In the genomic region with DNA sequence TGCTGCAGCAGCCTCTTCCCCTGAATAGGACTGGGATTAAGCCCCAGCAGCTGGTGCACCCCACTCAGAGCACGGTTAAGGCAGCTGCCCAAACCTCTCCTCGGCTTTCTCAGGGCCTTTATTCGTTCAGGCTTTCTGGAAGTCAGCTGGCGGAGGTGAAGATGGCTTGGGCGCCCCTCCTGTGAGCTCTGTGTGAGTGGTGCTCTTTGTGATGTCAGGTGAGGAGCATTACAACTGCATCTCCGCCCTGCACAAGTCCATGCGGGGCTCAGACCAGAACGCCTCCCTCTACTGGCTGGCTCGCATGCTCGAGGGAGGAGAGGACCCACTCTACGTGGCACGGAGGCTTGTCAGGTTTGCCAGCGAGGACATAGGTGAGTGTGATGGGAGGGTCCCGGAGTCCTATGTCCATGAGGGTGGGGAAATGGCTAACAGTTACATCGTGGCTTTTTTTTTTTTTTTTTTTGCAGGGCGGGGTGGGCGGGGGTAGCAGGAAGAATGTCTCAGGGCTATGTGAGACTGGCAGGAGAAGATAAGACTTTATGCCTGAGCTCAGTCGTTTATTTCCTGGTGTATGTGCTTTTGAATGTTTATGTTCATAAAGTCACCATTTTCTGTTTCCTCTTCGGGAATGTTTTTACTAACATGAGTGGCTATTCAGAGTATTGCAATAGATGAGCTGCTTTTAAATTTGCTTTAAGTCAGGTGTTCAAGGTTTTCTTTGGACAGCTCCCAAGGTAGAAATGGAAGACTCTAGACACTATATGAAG, we compare ENCODE assay signal across 14 cellular contexts. TPM values are rescaled to one million over a fixed set of nuclear protein-coding genes. Genes with fewer than 3 reads are reported as not detected.
A peak's percentile ranks its signal among the peaks of the same experiment; 100 is the strongest.
DNase-seq lines count a peak whose midpoint lies in the region; ATAC-seq and TF ChIP-seq lines count a peak whose summit lies in the region.
"Had no signal": no experiment of that assay in that cellular context is flagged by ENCODE, and none has a peak within 500 bp of the region (broad histone marks: within the 10 kb centered on the region; RNA-seq: fewer than 3 reads in every experiment).

No MANE protein-coding gene starts in this region.

- H3K27ac ChIP-seq in WERI-Rb-1 (peak overlapping the region; percentile 45), gastroesophageal sphincter (no peak overlapping the region)
- H3K27ac ChIP-seq: 22Rv1, tibial artery had no signal

- TF ChIP-seq EP300 in gastroesophageal sphincter (IDR thresholded peaks at IDR 0.05) = no peak

- WGBS in gastroesophageal sphincter (ENCODE audit: low coverage in 1 of 2), 2 donors = 41 to 87% methylated on average over 8 to 9 of the region's 19 CpGs

- no peak for ATAC-seq in gastroesophageal sphincter

- H3K27me3 ChIP-seq in WERI-Rb-1 (ENCODE audit: insufficient read depth, low read depth, severe bottlenecking) (no peaks in the 10 kb centered on the region), gastroesophageal sphincter (no peaks in the 10 kb centered on the region)
- H3K27me3 ChIP-seq: tibial artery had no signal

- TF ChIP-seq CTCF in WERI-Rb-1 (IDR thresholded peaks at IDR 0.05; ENCODE audit: low read depth, low read length) (peak; percentile 59), gastroesophageal sphincter (IDR thresholded peaks at IDR 0.05) (no peak)

- H3K9me3 ChIP-seq in WERI-Rb-1 (ENCODE audit: severe bottlenecking) = no peaks in the 10 kb centered on the region
- no peaks in the 10 kb centered on the region for H3K9me3 ChIP-seq in gastroesophageal sphincter
- H3K9me3 ChIP-seq: tibial artery had no signal

- H3K4me1 ChIP-seq in gastroesophageal sphincter = peaks cover 0 to 4% (median 0%) of the 10 kb centered on the region in 3 donors

- H3K36me3 ChIP-seq in WERI-Rb-1 = peaks cover 61% of the 10 kb centered on the region
- H3K36me3 ChIP-seq in gastroesophageal sphincter = peaks cover 0 to 82% of the 10 kb centered on the region in 2 donors

- peak; percentile 15 for DNase-seq in NCI-H1694 treated with DMSO at 0.1 percent for 48 hours (lab: John Stamatoyannopoulos, UW)
- DNase-seq in NCI-H1694 (lab: John Stamatoyannopoulos, UW) = no peak
- peak; percentile 60 for DNase-seq in WERI-Rb-1
- peak; percentile 25 for DNase-seq in iPS DF 19.7 (ENCODE audit: low read depth, low spot score)
- DNase-seq in skeletal muscle cell (ENCODE audit: low read depth) = no peak
- no peak for DNase-seq in NCI-H2107 (lab: John Stamatoyannopoulos, UW)
- DNase-seq in H4 (ENCODE audit: low spot score) = no peak
- DNase-seq: activated CD4-positive, alpha-beta T cell treated with anti-CD3 and anti-CD28 coated beads, Interleukin-2, amount 50 U/mL, for 1 hour; NCI-H345; occipital lobe; Right ventricle myocardium superior; tibial artery had no signal

- TF ChIP-seq POLR2A in gastroesophageal sphincter (IDR thresholded peaks at IDR 0.05) = no peak

- H3K4me3 ChIP-seq in WERI-Rb-1 (ENCODE audit: low read depth, low read length) (no peak overlapping the region), skeletal muscle cell (ENCODE audit: low read depth, low read length) (peak overlapping the region; percentile 3), gastroesophageal sphincter (no peak overlapping the region)
- H3K4me3 ChIP-seq: tibial artery had no signal

RNA-seq across cellular contexts. Expression of a gene that starts 18.2 kb away (rescaled TPM):
- 10 to 100 TPM; 48.1 to 66.1 (median 57.1) TPM for total RNA-seq in gastroesophageal sphincter
- 63.4 and 69.0 TPM in 2 replicates for total RNA-seq in H4 (2014; rRNA removed; shearing (Covaris generic))

RNA-seq across cellular contexts. Expression of a gene that starts 32.7 kb away (rescaled TPM):
- total RNA-seq in gastroesophageal sphincter = 1 to 10 TPM in 1 of 4 donors, under 1 TPM in 3; 0.31 to 1.2 (median 0.56) TPM
- 0.10 and 0.48 TPM in 2 replicates for total RNA-seq in H4 (2014; rRNA removed; shearing (Covaris generic))

RNA-seq across cellular contexts. Expression of a gene that starts 58.3 kb away (rescaled TPM):
- 10 to 100 TPM; 24.8 to 79.0 (median 45.4) TPM for total RNA-seq in gastroesophageal sphincter
- 26.9 and 38.9 TPM in 2 replicates for total RNA-seq in H4 (2014; rRNA removed; shearing (Covaris generic))

Comparison
In these comparisons a context has a peak if more than half of its experiments do, and no peak if none do; other contexts are left out.
1. DNase-seq: peak in NCI-H1694 treated with DMSO at 0.1 percent for 48 hours (single experiment), WERI-Rb-1 (single experiment) and iPS DF 19.7 (single experiment); none in NCI-H1694 (single experiment), skeletal muscle cell (single experiment), NCI-H2107 (single experiment) and H4 (single experiment).